In genomic region chr17:18236494-18236893, GRCh38 we compare ENCODE assay signal across 16 cellular contexts.
"Had no signal": no experiment of that assay in that cellular context is flagged by ENCODE, and none has a peak within 500 bp of the region (broad histone marks: within the 10 kb centered on the region; RNA-seq: fewer than 3 reads in every experiment).

No MANE protein-coding gene starts in this region.

- H3K4me1 ChIP-seq: psoas muscle, right lobe of liver, spleen had no signal

- H3K9me3 Mint-ChIP-seq: brain; dendritic cell treated with granulocyte-macrophage colony-stimulating factor and Interleukin-4, amounts not matched to agents 40 ng/mL and 50 ng/mL, for 4 days; immature natural killer cell; natural killer cell treated with Interleukin-12 subunit alpha and Interleukin-12 subunit beta and Interleukin-15 and Interleukin-18, amount 100 ng/mL, for 72 hours; T-helper 2 cell treated with Interferon-gamma antibody and Interleukin-4, amounts not matched to agents 5 μg/mL and 100 μg/mL, for 36 hours had no signal

- ATAC-seq: left lobe of liver, mucosa of descending colon, right lobe of liver had no signal

- H3K4me3 Mint-ChIP-seq: brain; dendritic cell treated with granulocyte-macrophage colony-stimulating factor and Interleukin-4, amounts not matched to agents 40 ng/mL and 50 ng/mL, for 4 days; immature natural killer cell; natural killer cell treated with Interleukin-12 subunit alpha and Interleukin-12 subunit beta and Interleukin-15 and Interleukin-18, amount 100 ng/mL, for 72 hours; T-helper 2 cell treated with Interferon-gamma antibody and Interleukin-4, amounts not matched to agents 5 μg/mL and 100 μg/mL, for 36 hours had no signal

- H3K9me3 ChIP-seq: esophagus muscularis mucosa, mucosa of descending colon, psoas muscle, right lobe of liver, spleen, thoracic aorta had no signal

- H3K36me3 Mint-ChIP-seq: natural killer cell treated with Interleukin-12 subunit alpha and Interleukin-12 subunit beta and Interleukin-15 and Interleukin-18, amount 100 ng/mL, for 72 hours had no signal

- H3K27me3 ChIP-seq: esophagus muscularis mucosa, right lobe of liver, spleen had no signal

- DNase-seq: activated CD4-positive, alpha-beta T cell treated with anti-CD3 and anti-CD28 coated beads, Interleukin-2, amount 50 U/mL, for 4 hours; amniotic stem cell; cerebellar nuclear complex; immature natural killer cell; mucosa of descending colon; psoas muscle; right lobe of liver; spleen; SW 1271 had no signal

- H3K27ac Mint-ChIP-seq: dendritic cell treated with granulocyte-macrophage colony-stimulating factor and Interleukin-4, amounts not matched to agents 40 ng/mL and 50 ng/mL, for 4 days; immature natural killer cell had no signal

- H3K27ac ChIP-seq: esophagus muscularis mucosa, psoas muscle, right lobe of liver, spleen had no signal

- H3K36me3 ChIP-seq: right lobe of liver had no signal

- H3K27me3 Mint-ChIP-seq: brain; dendritic cell treated with granulocyte-macrophage colony-stimulating factor and Interleukin-4, amounts not matched to agents 40 ng/mL and 50 ng/mL, for 4 days; natural killer cell treated with Interleukin-12 subunit alpha and Interleukin-12 subunit beta and Interleukin-15 and Interleukin-18, amount 100 ng/mL, for 72 hours had no signal

- H3K4me3 ChIP-seq: esophagus muscularis mucosa, mucosa of descending colon, psoas muscle, right lobe of liver, spleen, thoracic aorta had no signal

- H3K4me1 Mint-ChIP-seq: immature natural killer cell had no signal
